ENCODE assay signal across 1 cellular context in the genomic region with DNA sequence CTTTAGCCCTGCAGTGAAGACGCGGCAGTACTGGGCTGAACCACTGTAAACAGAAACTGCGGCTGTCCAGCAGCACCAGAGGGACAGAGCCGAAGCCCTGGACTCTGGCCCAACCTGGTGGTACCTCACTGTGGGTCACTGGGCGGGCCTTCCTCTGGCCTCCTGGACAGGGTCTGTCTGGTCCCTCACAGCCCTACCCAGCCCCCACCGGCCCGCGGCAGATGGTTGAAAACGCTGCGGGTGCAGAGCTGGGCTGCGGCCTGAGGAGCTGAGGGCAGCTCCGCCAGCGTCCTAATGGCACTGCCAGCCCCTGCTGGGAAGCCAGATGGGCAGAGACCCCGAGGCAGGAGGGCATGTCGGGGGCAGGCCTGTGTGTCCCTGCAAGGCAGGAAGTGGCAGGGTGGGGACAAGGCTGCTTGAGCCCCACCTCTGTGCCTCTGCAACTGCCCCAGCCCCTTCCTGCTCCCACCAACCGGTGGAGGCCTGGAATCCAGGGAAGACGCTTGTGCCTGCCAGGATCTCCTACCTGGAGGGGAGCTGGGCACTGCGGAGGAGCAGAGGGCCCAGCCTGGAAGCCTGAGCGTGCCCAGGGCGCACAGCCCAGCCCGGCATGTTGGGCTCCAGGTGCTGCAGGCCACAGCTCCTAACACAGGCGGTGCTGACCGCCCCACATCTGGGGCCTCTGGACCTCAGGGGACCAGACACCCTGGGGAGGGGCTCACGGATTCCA.
TF ChIP-seq lines count a peak whose summit lies in the region.

No MANE protein-coding gene starts in this region.

TF ChIP-seq in HepG2, 621 proteins besides CTCF, POLR2A, EP300 and RAD21 (continued from another document):
- TF ChIP-seq, protein P1, sequence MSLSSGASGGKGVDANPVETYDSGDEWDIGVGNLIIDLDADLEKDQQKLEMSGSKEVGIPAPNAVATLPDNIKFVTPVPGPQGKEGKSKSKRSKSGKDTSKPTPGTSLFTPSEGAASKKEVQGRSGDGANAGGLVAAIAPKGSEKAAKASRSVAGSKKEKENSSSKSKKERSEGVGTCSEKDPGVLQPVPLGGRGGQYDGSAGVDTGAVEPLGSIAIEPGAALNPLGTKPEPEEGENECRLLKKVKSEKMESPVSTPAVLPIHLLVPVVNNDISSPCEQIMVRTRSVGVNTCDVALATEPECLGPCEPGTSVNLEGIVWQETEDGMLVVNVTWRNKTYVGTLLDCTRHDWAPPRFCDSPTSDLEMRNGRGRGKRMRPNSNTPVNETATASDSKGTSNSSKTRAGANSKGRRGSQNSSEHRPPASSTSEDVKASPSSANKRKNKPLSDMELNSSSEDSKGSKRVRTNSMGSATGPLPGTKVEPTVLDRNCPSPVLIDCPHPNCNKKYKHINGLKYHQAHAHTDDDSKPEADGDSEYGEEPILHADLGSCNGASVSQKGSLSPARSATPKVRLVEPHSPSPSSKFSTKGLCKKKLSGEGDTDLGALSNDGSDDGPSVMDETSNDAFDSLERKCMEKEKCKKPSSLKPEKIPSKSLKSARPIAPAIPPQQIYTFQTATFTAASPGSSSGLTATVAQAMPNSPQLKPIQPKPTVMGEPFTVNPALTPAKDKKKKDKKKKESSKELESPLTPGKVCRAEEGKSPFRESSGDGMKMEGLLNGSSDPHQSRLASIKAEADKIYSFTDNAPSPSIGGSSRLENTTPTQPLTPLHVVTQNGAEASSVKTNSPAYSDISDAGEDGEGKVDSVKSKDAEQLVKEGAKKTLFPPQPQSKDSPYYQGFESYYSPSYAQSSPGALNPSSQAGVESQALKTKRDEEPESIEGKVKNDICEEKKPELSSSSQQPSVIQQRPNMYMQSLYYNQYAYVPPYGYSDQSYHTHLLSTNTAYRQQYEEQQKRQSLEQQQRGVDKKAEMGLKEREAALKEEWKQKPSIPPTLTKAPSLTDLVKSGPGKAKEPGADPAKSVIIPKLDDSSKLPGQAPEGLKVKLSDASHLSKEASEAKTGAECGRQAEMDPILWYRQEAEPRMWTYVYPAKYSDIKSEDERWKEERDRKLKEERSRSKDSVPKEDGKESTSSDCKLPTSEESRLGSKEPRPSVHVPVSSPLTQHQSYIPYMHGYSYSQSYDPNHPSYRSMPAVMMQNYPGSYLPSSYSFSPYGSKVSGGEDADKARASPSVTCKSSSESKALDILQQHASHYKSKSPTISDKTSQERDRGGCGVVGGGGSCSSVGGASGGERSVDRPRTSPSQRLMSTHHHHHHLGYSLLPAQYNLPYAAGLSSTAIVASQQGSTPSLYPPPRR (CRISPR knock-in tag; IDR thresholded peaks at IDR 0.05; ENCODE audit: borderline replicate concordance), result no peak
- TF ChIP-seq, protein P2, sequence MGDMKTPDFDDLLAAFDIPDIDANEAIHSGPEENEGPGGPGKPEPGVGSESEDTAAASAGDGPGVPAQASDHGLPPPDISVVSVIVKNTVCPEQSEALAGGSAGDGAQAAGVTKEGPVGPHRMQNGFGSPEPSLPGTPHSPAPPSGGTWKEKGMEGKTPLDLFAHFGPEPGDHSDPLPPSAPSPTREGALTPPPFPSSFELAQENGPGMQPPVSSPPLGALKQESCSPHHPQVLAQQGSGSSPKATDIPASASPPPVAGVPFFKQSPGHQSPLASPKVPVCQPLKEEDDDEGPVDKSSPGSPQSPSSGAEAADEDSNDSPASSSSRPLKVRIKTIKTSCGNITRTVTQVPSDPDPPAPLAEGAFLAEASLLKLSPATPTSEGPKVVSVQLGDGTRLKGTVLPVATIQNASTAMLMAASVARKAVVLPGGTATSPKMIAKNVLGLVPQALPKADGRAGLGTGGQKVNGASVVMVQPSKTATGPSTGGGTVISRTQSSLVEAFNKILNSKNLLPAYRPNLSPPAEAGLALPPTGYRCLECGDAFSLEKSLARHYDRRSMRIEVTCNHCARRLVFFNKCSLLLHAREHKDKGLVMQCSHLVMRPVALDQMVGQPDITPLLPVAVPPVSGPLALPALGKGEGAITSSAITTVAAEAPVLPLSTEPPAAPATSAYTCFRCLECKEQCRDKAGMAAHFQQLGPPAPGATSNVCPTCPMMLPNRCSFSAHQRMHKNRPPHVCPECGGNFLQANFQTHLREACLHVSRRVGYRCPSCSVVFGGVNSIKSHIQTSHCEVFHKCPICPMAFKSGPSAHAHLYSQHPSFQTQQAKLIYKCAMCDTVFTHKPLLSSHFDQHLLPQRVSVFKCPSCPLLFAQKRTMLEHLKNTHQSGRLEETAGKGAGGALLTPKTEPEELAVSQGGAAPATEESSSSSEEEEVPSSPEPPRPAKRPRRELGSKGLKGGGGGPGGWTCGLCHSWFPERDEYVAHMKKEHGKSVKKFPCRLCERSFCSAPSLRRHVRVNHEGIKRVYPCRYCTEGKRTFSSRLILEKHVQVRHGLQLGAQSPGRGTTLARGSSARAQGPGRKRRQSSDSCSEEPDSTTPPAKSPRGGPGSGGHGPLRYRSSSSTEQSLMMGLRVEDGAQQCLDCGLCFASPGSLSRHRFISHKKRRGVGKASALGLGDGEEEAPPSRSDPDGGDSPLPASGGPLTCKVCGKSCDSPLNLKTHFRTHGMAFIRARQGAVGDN (CRISPR knock-in tag; IDR thresholded peaks at IDR 0.05), result peak; percentile 5; the same call in 1 of the 2 replicates
- TF ChIP-seq ZIK1 (CRISPR knock-in tag; IDR thresholded peaks at IDR 0.05; ENCODE audit: borderline replicate concordance, low read depth), result no peak
- no peak for TF ChIP-seq ZFP1 (CRISPR knock-in tag; IDR thresholded peaks at IDR 0.05)
- 0 out of 2 replicates have a peak, but pooled peaks have one; percentile 6 for TF ChIP-seq PHF8 (CRISPR knock-in tag; IDR thresholded peaks at IDR 0.05)
- TF ChIP-seq PHF21A (CRISPR knock-in tag; IDR thresholded peaks at IDR 0.05), result no peak
- TF ChIP-seq ZNF816 (CRISPR knock-in tag; IDR thresholded peaks at IDR 0.05; ENCODE audit: borderline replicate concordance), result no peak
- TF ChIP-seq, protein P3, sequence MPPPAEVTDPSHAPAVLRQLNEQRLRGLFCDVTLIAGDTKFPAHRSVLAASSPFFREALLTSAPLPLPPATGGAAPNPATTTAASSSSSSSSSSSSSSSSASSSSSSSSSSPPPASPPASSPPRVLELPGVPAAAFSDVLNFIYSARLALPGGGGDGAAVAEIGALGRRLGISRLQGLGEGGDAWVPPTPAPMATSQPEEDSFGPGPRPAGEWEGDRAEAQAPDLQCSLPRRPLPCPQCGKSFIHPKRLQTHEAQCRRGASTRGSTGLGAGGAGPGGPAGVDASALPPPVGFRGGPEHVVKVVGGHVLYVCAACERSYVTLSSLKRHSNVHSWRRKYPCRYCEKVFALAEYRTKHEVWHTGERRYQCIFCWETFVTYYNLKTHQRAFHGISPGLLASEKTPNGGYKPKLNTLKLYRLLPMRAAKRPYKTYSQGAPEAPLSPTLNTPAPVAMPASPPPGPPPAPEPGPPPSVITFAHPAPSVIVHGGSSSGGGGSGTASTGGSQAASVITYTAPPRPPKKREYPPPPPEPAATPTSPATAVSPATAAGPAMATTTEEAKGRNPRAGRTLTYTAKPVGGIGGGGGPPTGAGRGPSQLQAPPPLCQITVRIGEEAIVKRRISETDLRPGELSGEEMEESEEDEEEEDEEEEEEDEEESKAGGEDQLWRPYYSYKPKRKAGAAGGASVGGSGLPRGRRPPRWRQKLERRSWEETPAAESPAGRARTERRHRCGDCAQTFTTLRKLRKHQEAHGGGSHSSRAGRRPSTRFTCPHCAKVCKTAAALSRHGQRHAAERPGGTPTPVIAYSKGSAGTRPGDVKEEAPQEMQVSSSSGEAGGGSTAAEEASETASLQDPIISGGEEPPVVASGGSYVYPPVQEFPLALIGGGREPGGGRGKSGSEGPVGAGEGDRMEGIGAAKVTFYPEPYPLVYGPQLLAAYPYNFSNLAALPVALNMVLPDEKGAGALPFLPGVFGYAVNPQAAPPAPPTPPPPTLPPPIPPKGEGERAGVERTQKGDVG (CRISPR knock-in tag; IDR thresholded peaks at IDR 0.05; ENCODE audit: borderline replicate concordance), result 0 out of 2 replicates have a peak, but pooled peaks have one; percentile 34
- TF ChIP-seq, protein P4, sequence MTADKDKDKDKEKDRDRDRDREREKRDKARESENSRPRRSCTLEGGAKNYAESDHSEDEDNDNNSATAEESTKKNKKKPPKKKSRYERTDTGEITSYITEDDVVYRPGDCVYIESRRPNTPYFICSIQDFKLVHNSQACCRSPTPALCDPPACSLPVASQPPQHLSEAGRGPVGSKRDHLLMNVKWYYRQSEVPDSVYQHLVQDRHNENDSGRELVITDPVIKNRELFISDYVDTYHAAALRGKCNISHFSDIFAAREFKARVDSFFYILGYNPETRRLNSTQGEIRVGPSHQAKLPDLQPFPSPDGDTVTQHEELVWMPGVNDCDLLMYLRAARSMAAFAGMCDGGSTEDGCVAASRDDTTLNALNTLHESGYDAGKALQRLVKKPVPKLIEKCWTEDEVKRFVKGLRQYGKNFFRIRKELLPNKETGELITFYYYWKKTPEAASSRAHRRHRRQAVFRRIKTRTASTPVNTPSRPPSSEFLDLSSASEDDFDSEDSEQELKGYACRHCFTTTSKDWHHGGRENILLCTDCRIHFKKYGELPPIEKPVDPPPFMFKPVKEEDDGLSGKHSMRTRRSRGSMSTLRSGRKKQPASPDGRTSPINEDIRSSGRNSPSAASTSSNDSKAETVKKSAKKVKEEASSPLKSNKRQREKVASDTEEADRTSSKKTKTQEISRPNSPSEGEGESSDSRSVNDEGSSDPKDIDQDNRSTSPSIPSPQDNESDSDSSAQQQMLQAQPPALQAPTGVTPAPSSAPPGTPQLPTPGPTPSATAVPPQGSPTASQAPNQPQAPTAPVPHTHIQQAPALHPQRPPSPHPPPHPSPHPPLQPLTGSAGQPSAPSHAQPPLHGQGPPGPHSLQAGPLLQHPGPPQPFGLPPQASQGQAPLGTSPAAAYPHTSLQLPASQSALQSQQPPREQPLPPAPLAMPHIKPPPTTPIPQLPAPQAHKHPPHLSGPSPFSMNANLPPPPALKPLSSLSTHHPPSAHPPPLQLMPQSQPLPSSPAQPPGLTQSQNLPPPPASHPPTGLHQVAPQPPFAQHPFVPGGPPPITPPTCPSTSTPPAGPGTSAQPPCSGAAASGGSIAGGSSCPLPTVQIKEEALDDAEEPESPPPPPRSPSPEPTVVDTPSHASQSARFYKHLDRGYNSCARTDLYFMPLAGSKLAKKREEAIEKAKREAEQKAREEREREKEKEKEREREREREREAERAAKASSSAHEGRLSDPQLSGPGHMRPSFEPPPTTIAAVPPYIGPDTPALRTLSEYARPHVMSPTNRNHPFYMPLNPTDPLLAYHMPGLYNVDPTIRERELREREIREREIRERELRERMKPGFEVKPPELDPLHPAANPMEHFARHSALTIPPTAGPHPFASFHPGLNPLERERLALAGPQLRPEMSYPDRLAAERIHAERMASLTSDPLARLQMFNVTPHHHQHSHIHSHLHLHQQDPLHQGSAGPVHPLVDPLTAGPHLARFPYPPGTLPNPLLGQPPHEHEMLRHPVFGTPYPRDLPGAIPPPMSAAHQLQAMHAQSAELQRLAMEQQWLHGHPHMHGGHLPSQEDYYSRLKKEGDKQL (CRISPR knock-in tag; IDR thresholded peaks at IDR 0.05; ENCODE audit: low read depth), result no peak
- TF ChIP-seq SRY (CRISPR knock-in tag; IDR thresholded peaks at IDR 0.05), result no peak
